ENCODE assay signal across 1 cellular context in genomic region chr20:44400671-44401051, GRCh38.
TF ChIP-seq lines count a peak whose summit lies in the region.

No MANE protein-coding gene starts in this region.

TF ChIP-seq in K562, 482 proteins besides CTCF, POLR2A, EP300 and RAD21 (continued from another document):
- TF ChIP-seq ZNF655 (CRISPR knock-in tag; IDR thresholded peaks at IDR 0.05) (no peak), POLR2H (tag; IDR thresholded peaks at IDR 0.05; ENCODE audit: low read depth) (no peak), RBM22 (IDR thresholded peaks at IDR 0.05; ENCODE audit: low read depth, low read length, poor library complexity, severe bottlenecking) (no peak), HNRNPUL1 (IDR thresholded peaks at IDR 0.05; ENCODE audit: low read length) (no peak), CREM (IDR thresholded peaks at IDR 0.05; ENCODE audit: low read depth) (0 out of 2 replicates have a peak, but pooled peaks have one; percentile 3), ZSCAN32 (CRISPR knock-in tag; IDR thresholded peaks at IDR 0.05) (no peak), HMG20A (CRISPR knock-in tag; conservative IDR thresholded peaks at IDR 0.05) (no peak), NCOA6 (IDR thresholded peaks at IDR 0.05) (no peak), NCOR1 (IDR thresholded peaks at IDR 0.05) (peak; percentile 63), JUND (IDR thresholded peaks at IDR 0.05; ENCODE audit: borderline replicate concordance, low read depth, low read length) (0 out of 2 replicates have a peak, but pooled peaks have one; percentile 13), JUND (tag; IDR thresholded peaks at IDR 0.05; ENCODE audit: borderline replicate concordance, low read depth, low read length) (no peak), TAF15 (IDR thresholded peaks at IDR 0.05; ENCODE audit: low read depth, low read length) (no peak), CHD4 (IDR thresholded peaks at IDR 0.05; ENCODE audit: insufficient read depth, insufficient replicate concordance, low read depth, low read length, poor library complexity, severe bottlenecking) (no peak), POLR2AphosphoS5 (IDR thresholded peaks at IDR 0.05; ENCODE audit: control insufficient read depth, insufficient read depth, low read depth, low read length) (peak; percentile 26; the same call in 1 of the 2 replicates), ZKSCAN1 (IDR thresholded peaks at IDR 0.05; ENCODE audit: low read depth, low read length) (no peak), MIER1 (IDR thresholded peaks at IDR 0.05; ENCODE audit: low read depth) (no peak), CBX3 (IDR thresholded peaks at IDR 0.05; ENCODE audit: borderline replicate concordance in 1 of 2, low read length in 2 of 2) (no peak), ARID1B (IDR thresholded peaks at IDR 0.05) (peak; percentile 55; the same call in 1 of the 2 replicates), DLX4 (CRISPR knock-in tag; IDR thresholded peaks at IDR 0.05) (no peak), ARID3B (CRISPR knock-in tag; IDR thresholded peaks at IDR 0.05; ENCODE audit: borderline replicate concordance) (no peak), TBP (optimal IDR thresholded peaks at IDR 0.05; ENCODE audit: low read depth, low read length) (no peak), ZNF778 (CRISPR knock-in tag; IDR thresholded peaks at IDR 0.05) (no peak), KLF6 (CRISPR knock-in tag; IDR thresholded peaks at IDR 0.05; ENCODE audit: borderline replicate concordance) (no peak), ZNF12 (CRISPR knock-in tag; IDR thresholded peaks at IDR 0.05) (no peak), SNRNP70 (optimal IDR thresholded peaks at IDR 0.05; ENCODE audit: low read depth, low read length) (no peak), PRPF4 (IDR thresholded peaks at IDR 0.05; ENCODE audit: insufficient read depth, low read depth, low read length, poor library complexity, severe bottlenecking) (no peak), KLF16 (IDR thresholded peaks at IDR 0.05) (peak; percentile 39; the same call in 1 of the 2 replicates), FOSL1 (tag; conservative IDR thresholded peaks at IDR 0.05) (peak; percentile 75)
- TF ChIP-seq, protein P1, sequence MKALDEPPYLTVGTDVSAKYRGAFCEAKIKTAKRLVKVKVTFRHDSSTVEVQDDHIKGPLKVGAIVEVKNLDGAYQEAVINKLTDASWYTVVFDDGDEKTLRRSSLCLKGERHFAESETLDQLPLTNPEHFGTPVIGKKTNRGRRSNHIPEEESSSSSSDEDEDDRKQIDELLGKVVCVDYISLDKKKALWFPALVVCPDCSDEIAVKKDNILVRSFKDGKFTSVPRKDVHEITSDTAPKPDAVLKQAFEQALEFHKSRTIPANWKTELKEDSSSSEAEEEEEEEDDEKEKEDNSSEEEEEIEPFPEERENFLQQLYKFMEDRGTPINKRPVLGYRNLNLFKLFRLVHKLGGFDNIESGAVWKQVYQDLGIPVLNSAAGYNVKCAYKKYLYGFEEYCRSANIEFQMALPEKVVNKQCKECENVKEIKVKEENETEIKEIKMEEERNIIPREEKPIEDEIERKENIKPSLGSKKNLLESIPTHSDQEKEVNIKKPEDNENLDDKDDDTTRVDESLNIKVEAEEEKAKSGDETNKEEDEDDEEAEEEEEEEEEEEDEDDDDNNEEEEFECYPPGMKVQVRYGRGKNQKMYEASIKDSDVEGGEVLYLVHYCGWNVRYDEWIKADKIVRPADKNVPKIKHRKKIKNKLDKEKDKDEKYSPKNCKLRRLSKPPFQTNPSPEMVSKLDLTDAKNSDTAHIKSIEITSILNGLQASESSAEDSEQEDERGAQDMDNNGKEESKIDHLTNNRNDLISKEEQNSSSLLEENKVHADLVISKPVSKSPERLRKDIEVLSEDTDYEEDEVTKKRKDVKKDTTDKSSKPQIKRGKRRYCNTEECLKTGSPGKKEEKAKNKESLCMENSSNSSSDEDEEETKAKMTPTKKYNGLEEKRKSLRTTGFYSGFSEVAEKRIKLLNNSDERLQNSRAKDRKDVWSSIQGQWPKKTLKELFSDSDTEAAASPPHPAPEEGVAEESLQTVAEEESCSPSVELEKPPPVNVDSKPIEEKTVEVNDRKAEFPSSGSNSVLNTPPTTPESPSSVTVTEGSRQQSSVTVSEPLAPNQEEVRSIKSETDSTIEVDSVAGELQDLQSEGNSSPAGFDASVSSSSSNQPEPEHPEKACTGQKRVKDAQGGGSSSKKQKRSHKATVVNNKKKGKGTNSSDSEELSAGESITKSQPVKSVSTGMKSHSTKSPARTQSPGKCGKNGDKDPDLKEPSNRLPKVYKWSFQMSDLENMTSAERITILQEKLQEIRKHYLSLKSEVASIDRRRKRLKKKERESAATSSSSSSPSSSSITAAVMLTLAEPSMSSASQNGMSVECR (CRISPR knock-in tag; IDR thresholded peaks at IDR 0.05), result no peak
